In genomic region chr22:42316988-42317387, GRCh38 we compare ENCODE assay signal across 8 cellular contexts. TPM values are rescaled to one million over a fixed set of nuclear protein-coding genes. Genes with fewer than 3 reads are reported as not detected.
A peak's percentile ranks its signal among the peaks of the same experiment; 100 is the strongest.
DNase-seq lines count a peak whose midpoint lies in the region; ATAC-seq and TF ChIP-seq lines count a peak whose summit lies in the region.

No MANE protein-coding gene starts in this region.

- no peaks in the 10 kb centered on the region for H3K9me3 Mint-ChIP-seq in activated CD8-positive, alpha-beta T cell treated with anti-CD3 and anti-CD28 coated beads, Interleukin-2, amount 10 ng/mL, durations not matched to agents 7 days and 5 days (ENCODE audit: insufficient read depth)
- H3K9me3 Mint-ChIP-seq in endothelial cell (ENCODE audit: unreplicated experiment): no peaks in the 10 kb centered on the region

- H3K4me1 Mint-ChIP-seq in activated CD8-positive, alpha-beta T cell treated with anti-CD3 and anti-CD28 coated beads, Interleukin-2, amount 10 ng/mL, durations not matched to agents 7 days and 5 days (ENCODE audit: low read depth): peaks cover 27% of the 10 kb centered on the region
- H3K4me1 Mint-ChIP-seq in endothelial cell (ENCODE audit: unreplicated experiment): peaks cover 21% of the 10 kb centered on the region

- no peaks in the 10 kb centered on the region for H3K27me3 Mint-ChIP-seq in activated CD8-positive, alpha-beta T cell treated with anti-CD3 and anti-CD28 coated beads, Interleukin-2, amount 10 ng/mL, durations not matched to agents 7 days and 5 days (ENCODE audit: low read depth)
- peaks cover 8% of the 10 kb centered on the region for H3K27me3 Mint-ChIP-seq in endothelial cell (ENCODE audit: unreplicated experiment)

- H3K4me3 Mint-ChIP-seq in activated CD8-positive, alpha-beta T cell treated with anti-CD3 and anti-CD28 coated beads, Interleukin-2, amount 10 ng/mL, durations not matched to agents 7 days and 5 days: no peak overlapping the region
- H3K4me3 Mint-ChIP-seq in endothelial cell (ENCODE audit: unreplicated experiment): no peak overlapping the region

- no peak for TF ChIP-seq CTCF in fibroblast of villous mesenchyme (IDR thresholded peaks at IDR 0.05; ENCODE audit: insufficient read depth, low read depth, low read length)
- TF ChIP-seq CTCF in endothelial cell (IDR thresholded peaks at IDR 0.05; ENCODE audit: unreplicated experiment): no peak

- H3K36me3 Mint-ChIP-seq in activated CD8-positive, alpha-beta T cell treated with anti-CD3 and anti-CD28 coated beads, Interleukin-2, amount 10 ng/mL, durations not matched to agents 7 days and 5 days (ENCODE audit: low read depth): no peaks in the 10 kb centered on the region
- no peaks in the 10 kb centered on the region for H3K36me3 Mint-ChIP-seq in endothelial cell (ENCODE audit: low read depth, unreplicated experiment)

- ATAC-seq in activated CD8-positive, alpha-beta T cell treated with anti-CD3 and anti-CD28 coated beads, Interleukin-2, amount 10 ng/mL, durations not matched to agents 7 days and 5 days: peak; percentile 48
- ATAC-seq in HG03139 (IDR thresholded peaks at IDR 0.05; ENCODE audit: unreplicated experiment): no peak

- DNase-seq in NCI-H1694 treated with DMSO at 0.1 percent for 48 hours (lab: John Stamatoyannopoulos, UW): peak; percentile 17
- no peak for DNase-seq in NCI-H1694 (lab: John Stamatoyannopoulos, UW)
- peak; percentile 47 for DNase-seq in activated CD8-positive, alpha-beta T cell treated with anti-CD3 and anti-CD28 coated beads, Interleukin-2, amount 10 ng/mL, durations not matched to agents 7 days and 5 days
- DNase-seq in fibroblast of villous mesenchyme (ENCODE audit: low read depth): peak; percentile 20
- peak; percentile 53 for DNase-seq in stimulated activated CD8-positive, alpha-beta memory T cell treated with anti-CD3 and anti-CD28 coated beads, Interleukin-12 subunit alpha, Interleukin-12 subunit beta, amount 100 ng/mL, for 4 hours (ENCODE audit: low read depth)
- DNase-seq in effector CD8-positive, alpha-beta T cell (lab: John Stamatoyannopoulos, UW): no peak
- DNase-seq in endothelial cell (ENCODE audit: low spot score): no peak

- no peak overlapping the region for H3K4me3 ChIP-seq in fibroblast of villous mesenchyme (ENCODE audit: low read depth, low read length)

- H3K27ac Mint-ChIP-seq in activated CD8-positive, alpha-beta T cell treated with anti-CD3 and anti-CD28 coated beads, Interleukin-2, amount 10 ng/mL, durations not matched to agents 7 days and 5 days: no peak overlapping the region
- no peak overlapping the region for H3K27ac Mint-ChIP-seq in endothelial cell (ENCODE audit: unreplicated experiment)

- POLR2A ChIA-PET in activated CD8-positive, alpha-beta T cell treated with anti-CD3 and anti-CD28 coated beads, Interleukin-2, amount 10 ng/mL, durations not matched to agents 7 days and 5 days (lab: Charles Lee): interaction anchor here (0.6 kb wide), 1 partner anchor 52 kb away, joined by 3 read pairs; no protein-coding TSS in a partner anchor

- CTCF ChIA-PET in activated CD8-positive, alpha-beta T cell treated with anti-CD3 and anti-CD28 coated beads, Interleukin-2, amount 10 ng/mL, durations not matched to agents 7 days and 5 days (lab: Charles Lee): no interaction called here

RNA-seq across cellular contexts. Expression of gene TCF20, which starts 46.5 kb away (rescaled TPM):
- 10 to 100 TPM; 75.9 to 80.5 TPM for total RNA-seq in activated CD8-positive, alpha-beta T cell treated with anti-CD3 and anti-CD28 coated beads, Interleukin-2, amount 10 ng/mL, durations not matched to agents 7 days and 5 days
- 26.4 and 30.7 TPM in 2 replicates for total RNA-seq in fibroblast of villous mesenchyme
- 63.6 TPM for total RNA-seq in endothelial cell (ENCODE audit: unreplicated experiment)

Comparison
In these comparisons a context has a peak if more than half of its experiments do, and no peak if none do; other contexts are left out.
1. DNase-seq: peak in NCI-H1694 treated with DMSO at 0.1 percent for 48 hours (single experiment), activated CD8-positive, alpha-beta T cell treated with anti-CD3 and anti-CD28 coated beads, Interleukin-2, amount 10 ng/mL, durations not matched to agents 7 days and 5 days (single experiment), fibroblast of villous mesenchyme (single experiment) and stimulated activated CD8-positive, alpha-beta memory T cell treated with anti-CD3 and anti-CD28 coated beads, Interleukin-12 subunit alpha, Interleukin-12 subunit beta, amount 100 ng/mL, for 4 hours (single experiment); none in NCI-H1694 (single experiment), effector CD8-positive, alpha-beta T cell (single experiment) and endothelial cell (single experiment).